1 cellular context compared by ENCODE assay signal in genomic region chrX:153888344-153888743, GRCh38.
A peak's percentile ranks its signal among the peaks of the same experiment; 100 is the strongest.
TF ChIP-seq lines count a peak whose summit lies in the region.

No MANE protein-coding gene starts in this region.

TF ChIP-seq in GM12878, 131 proteins besides CTCF, POLR2A, EP300 and RAD21:
- TF ChIP-seq FOS (IDR thresholded peaks at IDR 0.05; ENCODE audit: borderline replicate concordance, extremely low read depth, insufficient read length) (no peak), TCF12 (IDR thresholded peaks at IDR 0.05; ENCODE audit: low read depth, low read length) (no peak), RELB (IDR thresholded peaks at IDR 0.05; ENCODE audit: low read depth) (peak; percentile 36; the same call in 1 of the 2 replicates), FOXM1 (IDR thresholded peaks at IDR 0.05; ENCODE audit: low read depth, low read length) (no peak), BRCA1 (IDR thresholded peaks at IDR 0.05; ENCODE audit: low read depth, low read length) (no peak), SKIL (IDR thresholded peaks at IDR 0.05; ENCODE audit: low read depth, poor library complexity, severe bottlenecking) (peak; percentile 67), BHLHE40 (IDR thresholded peaks at IDR 0.05; ENCODE audit: borderline replicate concordance in 1 of 2, low read depth in 2 of 2, low read length in 1 of 2) (peak in 1 of 2 experiments; percentile 41; a peak in 1 of 4 replicates), ATF7 (IDR thresholded peaks at IDR 0.05; ENCODE audit: low read depth) (0 out of 2 replicates have a peak, but pooled peaks have one; percentile 18), IKZF1 (conservative IDR thresholded peaks at IDR 0.05) (0 out of 2 replicates have a peak, but pooled peaks have one; percentile 23), ZNF274 (IDR thresholded peaks at IDR 0.05; ENCODE audit: insufficient read depth, insufficient read length) (no peak), ZNF592 (IDR thresholded peaks at IDR 0.05) (no peak), STAT1 (conservative IDR thresholded peaks at IDR 0.05) (no peak), IKZF2 (IDR thresholded peaks at IDR 0.05) (peak in 1 of 2 experiments; percentile 17; a peak in 2 of 4 replicates), SPI1 (IDR thresholded peaks at IDR 0.05; ENCODE audit: borderline replicate concordance, insufficient read depth, low read depth, low read length) (peak; percentile 58; the same call in 1 of the 2 replicates)
